In genomic region chr17:81713004-81713555, GRCh38 we compare ENCODE assay signal across 8 cellular contexts. TPM values are rescaled to one million over a fixed set of nuclear protein-coding genes. Genes with fewer than 3 reads are reported as not detected.
A peak's percentile ranks its signal among the peaks of the same experiment; 100 is the strongest.
DNase-seq lines count a peak whose midpoint lies in the region; ATAC-seq and TF ChIP-seq lines count a peak whose summit lies in the region.

No MANE protein-coding gene starts in this region.

- H3K9me3 ChIP-seq in upper lobe of right lung: no peaks in the 10 kb centered on the region

- no peaks in the 10 kb centered on the region for H3K36me3 ChIP-seq in upper lobe of right lung

- peak overlapping the region; percentile 41 for H3K27ac Mint-ChIP-seq in activated naive CD4-positive, alpha-beta T cell treated with anti-CD3 and anti-CD28 coated beads, Interleukin-2, amount 50 U/mL, for 24 hours

- H3K9me3 Mint-ChIP-seq in activated naive CD4-positive, alpha-beta T cell treated with anti-CD3 and anti-CD28 coated beads, Interleukin-2, amount 50 U/mL, for 24 hours: no peaks in the 10 kb centered on the region

- 20 to 21% methylated on average over 17 to 18 of the region's 18 CpGs for WGBS in lower leg skin, 2 donors

- TF ChIP-seq CTCF in astrocyte of the cerebellum (IDR thresholded peaks at IDR 0.05; ENCODE audit: low read depth, low read length, missing control alignments) (no peak), lower leg skin (IDR thresholded peaks at IDR 0.05) (no peak), upper lobe of right lung (IDR thresholded peaks at IDR 0.05) (no peak)

- no peak for ATAC-seq in upper lobe of right lung
- ATAC-seq in HG03139 (IDR thresholded peaks at IDR 0.05; ENCODE audit: unreplicated experiment): no peak
- ATAC-seq in GM19324 (IDR thresholded peaks at IDR 0.05; ENCODE audit: low FRiP score, unreplicated experiment): no peak

- in situ Hi-C loops in astrocyte of the cerebellum (cut with HindIII; ENCODE audit: low sequenced_read_pairs): no loop called here

- H3K4me3 ChIP-seq in astrocyte of the cerebellum (ENCODE audit: low read depth, low read length): peak overlapping the region; percentile 55
- peak overlapping the region; percentile 43 for H3K4me3 ChIP-seq in lower leg skin (ENCODE audit: low read depth, poor library complexity, severe bottlenecking)
- H3K4me3 ChIP-seq in upper lobe of right lung: peak overlapping the region; percentile 75

- TF ChIP-seq POLR2A in lower leg skin (IDR thresholded peaks at IDR 0.05): no peak

- H3K36me3 Mint-ChIP-seq in activated naive CD4-positive, alpha-beta T cell treated with anti-CD3 and anti-CD28 coated beads, Interleukin-2, amount 50 U/mL, for 24 hours: no peaks in the 10 kb centered on the region

- H3K4me1 Mint-ChIP-seq in activated naive CD4-positive, alpha-beta T cell treated with anti-CD3 and anti-CD28 coated beads, Interleukin-2, amount 50 U/mL, for 24 hours: peaks cover 12% of the 10 kb centered on the region

- H3K27ac ChIP-seq in upper lobe of right lung: no peak overlapping the region

- no peak for DNase-seq in activated naive CD4-positive, alpha-beta T cell (lab: John Stamatoyannopoulos, UW)
- no peak for DNase-seq in astrocyte of the cerebellum (ENCODE audit: low read depth)
- no peak for DNase-seq in lower leg skin (ENCODE audit: low spot score in 2 of 2)
- DNase-seq in upper lobe of right lung: no peak
- no peak for DNase-seq in NCI-H187 treated with DMSO at 0.1 percent for 48 hours (lab: John Stamatoyannopoulos, UW)

- H3K27me3 Mint-ChIP-seq in activated naive CD4-positive, alpha-beta T cell treated with anti-CD3 and anti-CD28 coated beads, Interleukin-2, amount 50 U/mL, for 24 hours: no peaks in the 10 kb centered on the region

- no peaks in the 10 kb centered on the region for H3K27me3 ChIP-seq in upper lobe of right lung

- intact Hi-C loops in lower leg skin (cut with DNase I; ENCODE audit: low total_unique reads) (no loop called here), upper lobe of right lung (cut with DNase I) (no loop called here)

- peak overlapping the region; percentile 91 for H3K4me3 Mint-ChIP-seq in activated naive CD4-positive, alpha-beta T cell treated with anti-CD3 and anti-CD28 coated beads, Interleukin-2, amount 50 U/mL, for 24 hours

- H3K4me1 ChIP-seq in upper lobe of right lung: peaks cover 25% of the 10 kb centered on the region

RNA-seq across cellular contexts. Expression of gene SLC25A10, which starts 1.0 kb away (rescaled TPM):
- total RNA-seq in lower leg skin (10 to 100 TPM; 23.4 to 30.6 (median 25.9) TPM), upper lobe of right lung (6.3 TPM)

RNA-seq across cellular contexts. Expression of gene MRPL12, which starts 9.9 kb away (rescaled TPM):
- total RNA-seq in lower leg skin (10 to 100 TPM; 39.5 to 64.0 (median 43.1) TPM), upper lobe of right lung (40.3 TPM)

RNA-seq across cellular contexts. Expression of gene HGS, which starts 29.3 kb away (rescaled TPM):
- total RNA-seq in lower leg skin: 100 to 1,000 TPM in 1 of 4 donors, 10 to 100 TPM in 3; 87.0 to 160 (median 92.1) TPM
- 88.3 TPM for total RNA-seq in upper lobe of right lung

RNA-seq across cellular contexts. Expression of gene ARL16, which starts 29.5 kb away (rescaled TPM):
- total RNA-seq in lower leg skin (10 to 100 TPM; 29.2 to 45.1 (median 36.2) TPM), upper lobe of right lung (19.5 TPM)

RNA-seq across cellular contexts. Expression of gene CCDC137, which starts 46.5 kb away (rescaled TPM):
- total RNA-seq in lower leg skin: 10 to 100 TPM; 19.7 to 35.2 (median 28.3) TPM
- total RNA-seq in upper lobe of right lung: 13.7 TPM
